ENCODE assay signal across 10 cellular contexts in the genomic region with DNA sequence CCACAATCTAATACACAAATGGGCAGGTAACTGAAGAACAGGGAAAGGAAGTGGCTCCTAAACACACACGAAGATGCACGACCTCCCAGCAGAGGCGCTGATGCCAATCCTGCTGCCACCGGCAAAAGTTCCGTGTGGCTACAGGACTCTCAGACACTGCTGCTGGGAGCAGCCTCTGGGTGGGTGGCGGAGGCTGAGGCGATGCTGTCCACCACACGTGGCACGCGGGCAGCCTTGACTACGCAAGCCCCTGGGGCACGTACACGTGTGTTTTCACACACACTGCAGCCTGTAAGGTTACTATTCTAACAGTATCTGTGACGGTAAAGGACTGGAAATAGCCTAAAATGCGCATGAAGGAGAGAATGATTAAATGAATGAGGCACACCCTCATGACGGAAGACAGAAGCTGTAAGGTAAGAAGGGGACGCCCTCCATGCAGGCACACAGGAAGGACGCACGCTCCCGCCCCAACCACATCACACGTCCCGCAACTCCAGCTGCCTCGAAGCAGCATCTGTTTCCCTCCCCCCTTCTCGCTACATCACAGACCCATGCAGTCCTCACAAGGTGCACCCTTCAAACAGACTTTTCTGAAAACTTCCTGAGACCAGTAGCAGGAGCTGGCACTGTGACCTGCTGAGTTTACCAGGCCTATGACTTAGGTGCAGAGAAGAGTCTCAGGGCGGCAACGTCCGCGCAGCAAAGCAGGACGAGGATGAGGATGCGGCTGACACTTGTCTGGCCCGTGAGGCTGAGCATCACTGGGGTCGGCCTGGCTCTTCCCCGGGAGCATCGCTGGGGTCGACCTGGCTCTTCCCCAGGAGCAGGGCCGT. TPM values are rescaled to one million over a fixed set of nuclear protein-coding genes. Genes with fewer than 3 reads are reported as not detected.
DNase-seq lines count a peak whose midpoint lies in the region.
"Had no signal": no experiment of that assay in that cellular context is flagged by ENCODE, and none has a peak within 500 bp of the region (broad histone marks: within the 10 kb centered on the region; RNA-seq: fewer than 3 reads in every experiment).

No MANE protein-coding gene starts in this region.

- H3K27me3 Mint-ChIP-seq in CD4-positive, alpha-beta memory T cell: no peaks in the 10 kb centered on the region
- no peaks in the 10 kb centered on the region for H3K27me3 Mint-ChIP-seq in activated naive CD4-positive, alpha-beta T cell treated with anti-CD3 and anti-CD28 coated beads, Interleukin-2, amount 50 U/mL, for 24 hours

- peak overlapping the region in 1 of 2 donors; percentile 45 for H3K4me3 ChIP-seq in CD4-positive, alpha-beta memory T cell (ENCODE audit: low read length in 2 of 2)
- H3K4me3 ChIP-seq in trophoblast cell (ENCODE audit: low read depth, low read length): no peak overlapping the region
- H3K4me3 ChIP-seq: heart right ventricle had no signal

- no peaks in the 10 kb centered on the region for H3K36me3 ChIP-seq in CD4-positive, alpha-beta memory T cell (ENCODE audit: insufficient read depth, low read length)
- peaks cover 9 to 11% of the 10 kb centered on the region in 2 experiments for H3K36me3 ChIP-seq in trophoblast cell (ENCODE audit: control insufficient read depth in 1 of 2, insufficient read depth in 2 of 2, low read length in 2 of 2)

- H3K36me3 Mint-ChIP-seq in CD4-positive, alpha-beta memory T cell: peaks cover 0 to 3% of the 10 kb centered on the region in 2 donors
- peaks cover 4% of the 10 kb centered on the region for H3K36me3 Mint-ChIP-seq in activated naive CD4-positive, alpha-beta T cell treated with anti-CD3 and anti-CD28 coated beads, Interleukin-2, amount 50 U/mL, for 24 hours

- no peak overlapping the region for H3K18ac ChIP-seq in trophoblast cell (ENCODE audit: low read length)

- H2BK120ac ChIP-seq in trophoblast cell (ENCODE audit: insufficient read depth, low read length, poor library complexity): no peak overlapping the region

- no peak overlapping the region for H3K4ac ChIP-seq in trophoblast cell (ENCODE audit: low read depth, low read length)

- no peak overlapping the region for H2AFZ ChIP-seq in trophoblast cell (ENCODE audit: insufficient read depth, low read length, poor library complexity)

- H3K9me3 Mint-ChIP-seq in CD4-positive, alpha-beta memory T cell: peaks cover 0 to 2% (median 0%) of the 10 kb centered on the region in 8 donors
- H3K9me3 Mint-ChIP-seq in activated naive CD4-positive, alpha-beta T cell treated with anti-CD3 and anti-CD28 coated beads, Interleukin-2, amount 50 U/mL, for 24 hours: no peaks in the 10 kb centered on the region

- no peak overlapping the region for H3K9ac ChIP-seq in trophoblast cell (ENCODE audit: low read length)

- no peak overlapping the region for H4K8ac ChIP-seq in trophoblast cell (ENCODE audit: low read depth, low read length)

- peak overlapping the region; percentile 77 for H3K27ac ChIP-seq in CD4-positive, alpha-beta memory T cell (ENCODE audit: low read depth, low read length)
- no peak overlapping the region for H3K27ac ChIP-seq in trophoblast cell (ENCODE audit: low read depth, low read length)

- peak overlapping the region; percentile 91 to 100 (median 99) for H3K27ac Mint-ChIP-seq in CD4-positive, alpha-beta memory T cell
- peak overlapping the region; percentile 98 for H3K27ac Mint-ChIP-seq in activated naive CD4-positive, alpha-beta T cell treated with anti-CD3 and anti-CD28 coated beads, Interleukin-2, amount 50 U/mL, for 24 hours

- peaks cover 66% of the 10 kb centered on the region for H3K4me1 ChIP-seq in CD4-positive, alpha-beta memory T cell (ENCODE audit: insufficient read depth, low read length)
- H3K4me1 ChIP-seq in trophoblast cell (ENCODE audit: control insufficient read depth in 1 of 2, insufficient read depth in 2 of 2, low read length in 2 of 2): peaks cover 8% of the 10 kb centered on the region in 2 experiments
- H3K4me1 ChIP-seq: heart right ventricle had no signal

- H3K79me1 ChIP-seq in trophoblast cell (ENCODE audit: low read length): no peaks in the 10 kb centered on the region

- no peaks in the 10 kb centered on the region for H3K9me3 ChIP-seq in CD4-positive, alpha-beta memory T cell (ENCODE audit: control insufficient read depth in 1 of 2, low read length in 2 of 2)
- no peaks in the 10 kb centered on the region for H3K9me3 ChIP-seq in trophoblast cell (ENCODE audit: insufficient read depth, low read depth, low read length)
- H3K9me3 ChIP-seq: heart right ventricle had no signal

- H2AK5ac ChIP-seq in trophoblast cell (ENCODE audit: low read length): no peak overlapping the region

- no peak overlapping the region for H2BK12ac ChIP-seq in trophoblast cell (ENCODE audit: low read length)

- intact Hi-C loops in CD4-positive, alpha-beta memory T cell (cut with micrococcal nuclease): loop anchor here (1.0 kb wide), 5 partner anchors 20 to 103 kb away; a partner anchor contains a TSS

- no peak overlapping the region for H3K23ac ChIP-seq in trophoblast cell (ENCODE audit: low read length)

- no peak overlapping the region for H4K91ac ChIP-seq in trophoblast cell (ENCODE audit: low read depth, low read length)

- CTCF ChIA-PET in CD4-positive, alpha-beta memory T cell (lab: Charles Lee; ENCODE audit: partially characterized antibody): interaction anchor here (1.2 to 1.7 kb wide), 7 partner anchors 11 to 107 kb away, joined by 3 to 9 read pairs (median 3); a partner anchor contains a TSS

- no peaks in the 10 kb centered on the region for H3K79me2 ChIP-seq in trophoblast cell (ENCODE audit: control insufficient read depth, insufficient read depth, low read length, poor library complexity)

- WGBS in trophoblast cell (ENCODE audit: extremely low coverage, insufficient coverage, insufficient read length): no CpG with 5 or more reads among the region's 36 CpGs

- no peak overlapping the region for H4K12ac ChIP-seq in trophoblast cell (ENCODE audit: low read depth, low read length)

- POLR2A ChIA-PET in CD4-positive, alpha-beta memory T cell (lab: Charles Lee; ENCODE audit: partially characterized antibody): interaction anchor here (0.6 to 3.6 kb wide), 24 partner anchors 9 to 256 kb away, joined by 3 to 65 read pairs (median 4); a partner anchor contains a TSS

- H3K4me2 ChIP-seq in trophoblast cell (ENCODE audit: low read length): no peak overlapping the region

- no peak overlapping the region for H2BK5ac ChIP-seq in trophoblast cell (ENCODE audit: low read depth, low read length, poor library complexity)

- H3K4me3 Mint-ChIP-seq in CD4-positive, alpha-beta memory T cell: peak overlapping the region; percentile 74 to 87 (median 82)
- H3K4me3 Mint-ChIP-seq in activated naive CD4-positive, alpha-beta T cell treated with anti-CD3 and anti-CD28 coated beads, Interleukin-2, amount 50 U/mL, for 24 hours: peak overlapping the region; percentile 85

- no peaks in the 10 kb centered on the region for H3K27me3 ChIP-seq in CD4-positive, alpha-beta memory T cell (ENCODE audit: insufficient read depth, low read length)
- H3K27me3 ChIP-seq in trophoblast cell (ENCODE audit: insufficient read depth, low read length): no peaks in the 10 kb centered on the region
- H3K27me3 ChIP-seq: heart right ventricle had no signal

- no peak overlapping the region for H3K14ac ChIP-seq in trophoblast cell (ENCODE audit: low read length)

- peak; percentile 96 to 98 (median 97) for DNase-seq in CD4-positive, alpha-beta memory T cell
- peak; percentile 57 to 70 for DNase-seq in activated CD4-positive, alpha-beta T cell treated with anti-CD3 and anti-CD28 coated beads, Interleukin-2, amount 50 U/mL, for 48 hours
- DNase-seq in stimulated activated CD4-positive, alpha-beta T cell treated with anti-CD3 and anti-CD28 coated beads, Interleukin-4, amount 100 ng/mL, for 1 hour: peak; percentile 59
- no peak for DNase-seq in ecto neural progenitor cell (ENCODE audit: low spot score)
- DNase-seq in NCI-H146 treated with DMSO at 0.1 percent for 48 hours (lab: John Stamatoyannopoulos, UW; ENCODE audit: unreplicated experiment): no peak
- no peak for DNase-seq in NCI-H82 treated with DMSO at 0.1 percent for 48 hours (lab: John Stamatoyannopoulos, UW; ENCODE audit: unreplicated experiment)
- DNase-seq in trophoblast cell: no peak
- DNase-seq: ACHN, heart right ventricle had no signal

- H3K4me1 Mint-ChIP-seq in CD4-positive, alpha-beta memory T cell: peaks cover 27 to 70% (median 51%) of the 10 kb centered on the region in 4 donors
- H3K4me1 Mint-ChIP-seq in activated naive CD4-positive, alpha-beta T cell treated with anti-CD3 and anti-CD28 coated beads, Interleukin-2, amount 50 U/mL, for 24 hours: peaks cover 75% of the 10 kb centered on the region

RNA-seq across cellular contexts. Expression of a gene that starts 28.7 kb away (rescaled TPM):
- 10 to 100 TPM; 26.5 to 27.7 TPM for total RNA-seq in CD4-positive, alpha-beta memory T cell
- 1 to 10 TPM in 1 of 2 donors, under 1 TPM in 1; 0.03 to 3.5 TPM for polyA plus RNA-seq in CD4-positive, alpha-beta memory T cell
- polyA plus RNA-seq in trophoblast cell (2013): 120 and 124 TPM in 2 replicates

Comparison
In these comparisons a context has a peak if more than half of its experiments do, and no peak if none do; other contexts are left out.
1. DNase-seq: peak in CD4-positive, alpha-beta memory T cell (5 of 5), activated CD4-positive, alpha-beta T cell treated with anti-CD3 and anti-CD28 coated beads, Interleukin-2, amount 50 U/mL, for 48 hours (2 of 2) and stimulated activated CD4-positive, alpha-beta T cell treated with anti-CD3 and anti-CD28 coated beads, Interleukin-4, amount 100 ng/mL, for 1 hour (single experiment); none in ecto neural progenitor cell (single experiment), NCI-H146 treated with DMSO at 0.1 percent for 48 hours (single experiment), NCI-H82 treated with DMSO at 0.1 percent for 48 hours (single experiment) and trophoblast cell (0 of 2).